ENCODE assay signal across 8 cellular contexts in genomic region chr14:53217283-53217994, GRCh38.
DNase-seq lines count a peak whose midpoint lies in the region; FAIRE-seq and TF ChIP-seq lines count a peak whose summit lies in the region.

No MANE protein-coding gene starts in this region.

- under 1% methylated on average over 24 of the region's 39 CpGs for WGBS in prostate gland

- DNase-seq in GM06990 (ENCODE audit: extremely low read depth, insufficient read length) (peak; percentile 88), GOT3 (lab: John Stamatoyannopoulos, UW) (peak; percentile 7), Kasumi-1 (lab: John Stamatoyannopoulos, UW) (peak; percentile 65 to 68), SJSA1 (ENCODE audit: low read depth in 1 of 2, low spot score in 2 of 2) (peak; percentile 76 to 80), cardiac septum (ENCODE audit: low spot score) (peak; percentile 84), prostate gland (ENCODE audit: low spot score) (peak; percentile 34), urothelium cell line (ENCODE audit: low spot score) (peak; percentile 95)
- DNase-seq in activated naive CD4-positive, alpha-beta T cell treated with anti-CD3 and anti-CD28 coated beads for 36 hours = peak; percentile 79

- peak; percentile 95 for FAIRE-seq in urothelium cell line (lab: Jason Lieb, UNC)

- peak; percentile 39 for TF ChIP-seq CTCF in GM06990 (IDR thresholded peaks at IDR 0.05; ENCODE audit: insufficient read depth, low read length, poor library complexity, severe bottlenecking)
- TF ChIP-seq CTCF in prostate gland (IDR thresholded peaks at IDR 0.05) = peak in 3 of 4 experiments; percentile 22 to 71 (median 57)

- H3K9me3 ChIP-seq in SJSA1 (replicated peaks) (no peaks in the 10 kb centered on the region), prostate gland (no peaks in the 10 kb centered on the region)

- H3K27me3 Mint-ChIP-seq in activated naive CD4-positive, alpha-beta T cell treated with anti-CD3 and anti-CD28 coated beads for 36 hours (ENCODE audit: low read depth) = no peaks in the 10 kb centered on the region

- CTCF ChIA-PET in activated naive CD4-positive, alpha-beta T cell treated with anti-CD3 and anti-CD28 coated beads for 36 hours (lab: Charles Lee) = interaction anchor here (0.6 to 1.6 kb wide), 9 partner anchors 14 to 1156 kb away, joined by 3 to 4 read pairs (median 3); no protein-coding TSS in a partner anchor

- H3K4me3 ChIP-seq in GM06990 (replicated peaks; ENCODE audit: low read depth, low read length) (peak overlapping the region; percentile 72), SJSA1 (peak overlapping the region; percentile 61), prostate gland (peak overlapping the region; percentile 43 to 53)

- H3K4me3 Mint-ChIP-seq in activated naive CD4-positive, alpha-beta T cell treated with anti-CD3 and anti-CD28 coated beads for 36 hours = peak overlapping the region; percentile 78

- peaks cover 8% of the 10 kb centered on the region for H3K4me1 Mint-ChIP-seq in activated naive CD4-positive, alpha-beta T cell treated with anti-CD3 and anti-CD28 coated beads for 36 hours (ENCODE audit: low read depth)

- H3K4me1 ChIP-seq in SJSA1 (replicated peaks) (no peaks in the 10 kb centered on the region), prostate gland (replicated peaks) (no peaks in the 10 kb centered on the region)

- no peaks in the 10 kb centered on the region for H3K36me3 Mint-ChIP-seq in activated naive CD4-positive, alpha-beta T cell treated with anti-CD3 and anti-CD28 coated beads for 36 hours (ENCODE audit: low read depth)

- H3K27me3 ChIP-seq in GM06990 (replicated peaks; ENCODE audit: control insufficient read depth, insufficient read depth, low read length) = no peaks in the 10 kb centered on the region
- H3K27me3 ChIP-seq in SJSA1 (replicated peaks) = no peaks in the 10 kb centered on the region
- no peaks in the 10 kb centered on the region for H3K27me3 ChIP-seq in prostate gland (replicated peaks; ENCODE audit: insufficient read depth)

- no peaks in the 10 kb centered on the region for H3K9me3 Mint-ChIP-seq in activated naive CD4-positive, alpha-beta T cell treated with anti-CD3 and anti-CD28 coated beads for 36 hours

- peak overlapping the region; percentile 65 for H3K27ac Mint-ChIP-seq in activated naive CD4-positive, alpha-beta T cell treated with anti-CD3 and anti-CD28 coated beads for 36 hours

- no peaks in the 10 kb centered on the region for H3K36me3 ChIP-seq in GM06990 (ENCODE audit: control insufficient read depth, insufficient read depth, low read length)
- H3K36me3 ChIP-seq in SJSA1 = no peaks in the 10 kb centered on the region
- no peaks in the 10 kb centered on the region for H3K36me3 ChIP-seq in prostate gland

- peak; percentile 21 for TF ChIP-seq POLR2A in prostate gland (IDR thresholded peaks at IDR 0.05)

- peak overlapping the region; percentile 41; the same call in 1 of the 2 replicates for H3K27ac ChIP-seq in SJSA1
- peak overlapping the region in 1 of 2 donors; percentile 53 for H3K27ac ChIP-seq in prostate gland

- intact Hi-C loops in activated naive CD4-positive, alpha-beta T cell treated with anti-CD3 and anti-CD28 coated beads for 36 hours (cut with micrococcal nuclease) = loop anchor here (1.0 to 2.0 kb wide), 3 partner anchors 27 to 299 kb away; partner anchors contain the start of gene DDHD1
- intact Hi-C loops in cardiac septum (cut with DNase I) = loop anchor here (5.0 kb wide), 1 partner anchor 65 kb away; the partner anchor contains the start of gene DDHD1
- intact Hi-C loops in prostate gland (cut with DNase I) = no loop called here

Comparison
In these comparisons a context has a peak if more than half of its experiments do, and no peak if none do; other contexts are left out.
1. DNase-seq: peak in every context shown above with its lines; median percentile 95 in urothelium cell line; 88 in GM06990; 84 in cardiac septum; 79 in activated naive CD4-positive, alpha-beta T cell treated with anti-CD3 and anti-CD28 coated beads for 36 hours; 78 in SJSA1; 66 in Kasumi-1; 34 in prostate gland; 7 in GOT3.